In the genomic region with DNA sequence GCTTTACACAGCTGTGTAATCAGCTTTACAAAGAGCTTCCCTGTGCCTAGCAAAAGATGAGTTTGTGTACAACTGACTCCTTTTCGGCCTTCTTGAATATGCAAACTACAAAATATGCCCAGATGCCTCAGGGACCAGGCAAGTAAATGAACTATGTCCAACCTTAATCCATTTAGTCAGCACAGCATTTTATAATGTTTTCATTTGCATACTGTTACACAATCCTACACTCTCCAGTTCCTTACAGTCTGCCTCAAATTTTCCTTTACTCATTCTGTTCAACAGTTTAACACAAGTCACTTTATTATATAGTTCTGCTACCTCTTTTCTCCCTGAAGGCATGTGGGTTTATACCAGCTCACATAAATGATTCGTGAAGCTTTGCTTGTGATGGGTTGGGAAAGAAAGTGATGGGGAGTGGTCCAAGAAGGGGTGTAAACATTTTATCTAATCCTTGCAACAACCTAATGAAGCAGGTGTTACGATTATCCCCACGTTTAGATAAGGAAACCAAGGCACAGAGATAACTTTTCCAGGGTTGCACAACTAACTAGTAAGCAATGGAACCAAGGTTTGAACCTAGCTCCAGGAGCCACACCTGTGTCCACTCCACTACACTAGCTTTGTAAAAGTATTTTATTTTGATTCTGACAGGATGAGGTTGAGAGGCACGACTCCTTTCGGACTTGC, we compare ENCODE assay signal across 16 cellular contexts. TPM values are rescaled to one million over a fixed set of nuclear protein-coding genes. Genes with fewer than 3 reads are reported as not detected.
DNase-seq lines count a peak whose midpoint lies in the region; ATAC-seq and TF ChIP-seq lines count a peak whose summit lies in the region.
"Had no signal": no experiment of that assay in that cellular context is flagged by ENCODE, and none has a peak within 500 bp of the region (broad histone marks: within the 10 kb centered on the region; RNA-seq: fewer than 3 reads in every experiment).

No MANE protein-coding gene starts in this region.

- H3K4me3 Mint-ChIP-seq in IgD-negative memory B cell: peak overlapping the region; percentile 69 to 80 (median 72)
- H3K4me3 Mint-ChIP-seq in WTC11: no peak overlapping the region
- H3K4me3 Mint-ChIP-seq in T-cell: no peak overlapping the region
- H3K4me3 Mint-ChIP-seq: activated naive CD8-positive, alpha-beta T cell had no signal

- H3K9me3 ChIP-seq in DOHH2 (ENCODE audit: control insufficient read depth, insufficient read depth, low read length) (no peaks in the 10 kb centered on the region), mesenchymal stem cell (ENCODE audit: control insufficient read depth, low read length) (no peaks in the 10 kb centered on the region)
- H3K9me3 ChIP-seq: psoas muscle had no signal

- no peak overlapping the region for H2BK12ac ChIP-seq in mesenchymal stem cell (ENCODE audit: low read length in 2 of 2)

- no peak overlapping the region for H3K18ac ChIP-seq in mesenchymal stem cell (ENCODE audit: low read depth in 1 of 2, low read length in 2 of 2)

- H3K4me3 ChIP-seq in DOHH2 (ENCODE audit: low read length) (peak overlapping the region; percentile 44), mesenchymal stem cell (ENCODE audit: insufficient read depth in 1 of 2, low read depth in 1 of 2, low read length in 2 of 2) (peak overlapping the region in 1 of 2 experiments; percentile 16)
- H3K4me3 ChIP-seq: psoas muscle had no signal

- DNase-seq in WTC11 (ENCODE audit: low spot score): no peak
- peak; percentile 52 for DNase-seq in mesenchymal stem cell
- DNase-seq in activated CD4-positive, alpha-beta T cell treated with anti-CD3 and anti-CD28 coated beads, Interleukin-2, amount 50 U/mL, for 1 hour: no peak
- no peak for DNase-seq in T-cell
- DNase-seq: caudate nucleus; H7; NK-92 treated with Interleukin-12 subunit alpha and Interleukin-12 subunit beta, amount 100 ng/mL, for 24 hours; psoas muscle; trophoblast cell had no signal

- H3K27me3 ChIP-seq in DOHH2 (ENCODE audit: control insufficient read depth, low read length) (no peaks in the 10 kb centered on the region), mesenchymal stem cell (ENCODE audit: control insufficient read depth in 1 of 2, insufficient read depth in 1 of 2, low read length in 2 of 2) (no peaks in the 10 kb centered on the region)

- H2BK120ac ChIP-seq in mesenchymal stem cell (ENCODE audit: low read depth, low read length): no peak overlapping the region

- no peak overlapping the region for H3K27ac ChIP-seq in DOHH2 (ENCODE audit: low read depth, low read length)
- no peak overlapping the region for H3K27ac ChIP-seq in mesenchymal stem cell (ENCODE audit: low read length, poor library complexity, severe bottlenecking)
- H3K27ac ChIP-seq: C4-2B, psoas muscle, VCaP had no signal

- no peak for ATAC-seq in WTC11
- no peak for ATAC-seq in T-cell (replicated peaks in 1 of 4)
- no peak for ATAC-seq in HG03432 (IDR thresholded peaks at IDR 0.05; ENCODE audit: unreplicated experiment)
- no peak for ATAC-seq in GM21360 (IDR thresholded peaks at IDR 0.05; ENCODE audit: unreplicated experiment)
- ATAC-seq: psoas muscle had no signal

- H3K36me3 ChIP-seq in DOHH2 (ENCODE audit: control insufficient read depth, low read length) (no peaks in the 10 kb centered on the region), mesenchymal stem cell (ENCODE audit: control insufficient read depth in 1 of 2, insufficient read depth in 2 of 2, low read depth in 1 of 2, low read length in 2 of 2) (no peaks in the 10 kb centered on the region)

- no peak overlapping the region for H2BK5ac ChIP-seq in mesenchymal stem cell (ENCODE audit: low read depth, low read length, poor library complexity, severe bottlenecking)

- H3K9ac ChIP-seq in mesenchymal stem cell (ENCODE audit: low read length): peak overlapping the region; percentile 56

- H3K36me3 Mint-ChIP-seq in IgD-negative memory B cell: no peaks in the 10 kb centered on the region
- no peaks in the 10 kb centered on the region for H3K36me3 Mint-ChIP-seq in WTC11
- no peaks in the 10 kb centered on the region for H3K36me3 Mint-ChIP-seq in T-cell
- H3K36me3 Mint-ChIP-seq: activated naive CD8-positive, alpha-beta T cell had no signal

- H2AK5ac ChIP-seq in mesenchymal stem cell (ENCODE audit: low read length, severe bottlenecking): no peak overlapping the region

- H3K4me2 ChIP-seq in DOHH2 (ENCODE audit: low read length): peak overlapping the region; percentile 57
- no peak overlapping the region for H3K4me2 ChIP-seq in mesenchymal stem cell (ENCODE audit: low read length, poor library complexity, severe bottlenecking)

- no peaks in the 10 kb centered on the region for H3K79me1 ChIP-seq in mesenchymal stem cell (replicated peaks; ENCODE audit: low read length, poor library complexity, severe bottlenecking)

- CTCF ChIA-PET in WTC11 (lab: Charles Lee) (interaction anchor here (0.6 kb wide), 1 partner anchor 165 kb away, joined by 3 read pairs; no protein-coding TSS in a partner anchor), T-cell (lab: Charles Lee) (interaction anchor here in 1 of 2 donors (0.6 kb wide), 3 partner anchors 71 to 191 kb away, joined by 3 to 9 read pairs (median 3); no protein-coding TSS in a partner anchor)

- H3K27ac Mint-ChIP-seq in IgD-negative memory B cell: peak overlapping the region; percentile 69 to 87 (median 80)
- H3K27ac Mint-ChIP-seq in WTC11: peak overlapping the region; percentile 63; the same call in 1 of the 2 replicates
- no peak overlapping the region for H3K27ac Mint-ChIP-seq in T-cell
- H3K27ac Mint-ChIP-seq: activated naive CD8-positive, alpha-beta T cell had no signal

- H3K9me2 ChIP-seq in DOHH2 (replicated peaks; ENCODE audit: control insufficient read depth, low read length): no peaks in the 10 kb centered on the region

- H4K20me1 ChIP-seq in DOHH2 (ENCODE audit: control insufficient read depth, insufficient read depth, low read depth, low read length): no peaks in the 10 kb centered on the region

- peak overlapping the region in 1 of 2 experiments; percentile 63 for H3K23ac ChIP-seq in mesenchymal stem cell (ENCODE audit: low read length in 2 of 2)

- H3K9me3 Mint-ChIP-seq in IgD-negative memory B cell (no peaks in the 10 kb centered on the region), WTC11 (no peaks in the 10 kb centered on the region), T-cell (no peaks in the 10 kb centered on the region)

- no peak overlapping the region for H4K91ac ChIP-seq in mesenchymal stem cell (ENCODE audit: low read length)

- TF ChIP-seq CTCF in DOHH2 (IDR thresholded peaks at IDR 0.05; ENCODE audit: low read depth, low read length, poor library complexity, severe bottlenecking): no peak
- TF ChIP-seq CTCF in WTC11 (IDR thresholded peaks at IDR 0.05): no peak

- POLR2A ChIA-PET in WTC11 (lab: Charles Lee) (no interaction called here), T-cell (lab: Charles Lee) (interaction anchor here in 1 of 2 donors (0.6 kb wide), 1 partner anchor 12 kb away, joined by 5 read pairs; no protein-coding TSS in a partner anchor)

- H3K79me2 ChIP-seq in DOHH2 (ENCODE audit: control insufficient read depth, low read length): peaks cover 12% of the 10 kb centered on the region

- 90% methylated on average over 5 of the region's 6 CpGs for WGBS in mesenchymal stem cell

- H3K27me3 Mint-ChIP-seq in IgD-negative memory B cell (no peaks in the 10 kb centered on the region), WTC11 (ENCODE audit: low read depth) (no peaks in the 10 kb centered on the region), T-cell (no peaks in the 10 kb centered on the region)

- no peak overlapping the region for H4K8ac ChIP-seq in mesenchymal stem cell (ENCODE audit: low read length)

- no peak overlapping the region for H3K14ac ChIP-seq in mesenchymal stem cell (ENCODE audit: low read length in 2 of 2)

- peaks cover 41 to 43% (median 43%) of the 10 kb centered on the region in 3 donors for H3K4me1 Mint-ChIP-seq in IgD-negative memory B cell
- peaks cover 35% of the 10 kb centered on the region for H3K4me1 Mint-ChIP-seq in WTC11
- peaks cover 18 to 24% (median 22%) of the 10 kb centered on the region in 3 donors for H3K4me1 Mint-ChIP-seq in T-cell

- no peak overlapping the region for H2AFZ ChIP-seq in mesenchymal stem cell (ENCODE audit: low read depth, low read length)

- H3K4me1 ChIP-seq in DOHH2 (ENCODE audit: control insufficient read depth, low read length) (peaks cover 59% of the 10 kb centered on the region), mesenchymal stem cell (ENCODE audit: control insufficient read depth, insufficient read depth, low read depth, low read length) (no peaks in the 10 kb centered on the region)

- H3K4ac ChIP-seq in mesenchymal stem cell (ENCODE audit: low read depth in 1 of 2, low read length in 2 of 2): no peak overlapping the region

- H3F3A ChIP-seq in DOHH2 (ENCODE audit: control insufficient read depth, insufficient read depth): peaks cover 21% of the 10 kb centered on the region

- H2BK15ac ChIP-seq in mesenchymal stem cell (ENCODE audit: low read depth, poor library complexity, severe bottlenecking): no peak overlapping the region

TF ChIP-seq in WTC11, 78 proteins besides CTCF, POLR2A, EP300 and RAD21 (continues in another document):
- TF ChIP-seq, protein P1, sequence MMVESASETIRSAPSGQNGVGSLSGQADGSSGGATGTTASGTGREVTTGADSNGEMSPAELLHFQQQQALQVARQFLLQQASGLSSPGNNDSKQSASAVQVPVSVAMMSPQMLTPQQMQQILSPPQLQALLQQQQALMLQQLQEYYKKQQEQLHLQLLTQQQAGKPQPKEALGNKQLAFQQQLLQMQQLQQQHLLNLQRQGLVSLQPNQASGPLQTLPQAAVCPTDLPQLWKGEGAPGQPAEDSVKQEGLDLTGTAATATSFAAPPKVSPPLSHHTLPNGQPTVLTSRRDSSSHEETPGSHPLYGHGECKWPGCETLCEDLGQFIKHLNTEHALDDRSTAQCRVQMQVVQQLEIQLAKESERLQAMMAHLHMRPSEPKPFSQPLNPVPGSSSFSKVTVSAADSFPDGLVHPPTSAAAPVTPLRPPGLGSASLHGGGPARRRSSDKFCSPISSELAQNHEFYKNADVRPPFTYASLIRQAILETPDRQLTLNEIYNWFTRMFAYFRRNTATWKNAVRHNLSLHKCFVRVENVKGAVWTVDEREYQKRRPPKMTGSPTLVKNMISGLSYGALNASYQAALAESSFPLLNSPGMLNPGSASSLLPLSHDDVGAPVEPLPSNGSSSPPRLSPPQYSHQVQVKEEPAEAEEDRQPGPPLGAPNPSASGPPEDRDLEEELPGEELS (CRISPR knock-in tag; IDR thresholded peaks at IDR 0.05): no peak

RNA-seq across cellular contexts. Expression of a gene that starts 3.3 kb away (rescaled TPM):
- polyA plus RNA-seq in IgD-negative memory B cell: 18.8 TPM
- total RNA-seq in WTC11 (2021): 23.1 to 26.1 TPM (median 25.1 TPM) in 3 replicates
- 20.9 TPM for polyA plus RNA-seq in mesenchymal stem cell (2013, experiment 1 of 2)
- 21.6 TPM for polyA plus RNA-seq in mesenchymal stem cell (2013, experiment 2 of 2)
- total RNA-seq in T-cell: 10 to 100 TPM; 20.9 to 43.6 (median 21.8) TPM

Comparison
In these comparisons a context has a peak if more than half of its experiments do, and no peak if none do; other contexts are left out.
1. H3K27ac Mint-ChIP-seq: peak in IgD-negative memory B cell (3 of 3) and WTC11 (single experiment); none in T-cell (0 of 2).
2. H3K4me3 Mint-ChIP-seq: peak in IgD-negative memory B cell (4 of 4); none in WTC11 (single experiment) and T-cell (0 of 3).